In the genomic region with DNA sequence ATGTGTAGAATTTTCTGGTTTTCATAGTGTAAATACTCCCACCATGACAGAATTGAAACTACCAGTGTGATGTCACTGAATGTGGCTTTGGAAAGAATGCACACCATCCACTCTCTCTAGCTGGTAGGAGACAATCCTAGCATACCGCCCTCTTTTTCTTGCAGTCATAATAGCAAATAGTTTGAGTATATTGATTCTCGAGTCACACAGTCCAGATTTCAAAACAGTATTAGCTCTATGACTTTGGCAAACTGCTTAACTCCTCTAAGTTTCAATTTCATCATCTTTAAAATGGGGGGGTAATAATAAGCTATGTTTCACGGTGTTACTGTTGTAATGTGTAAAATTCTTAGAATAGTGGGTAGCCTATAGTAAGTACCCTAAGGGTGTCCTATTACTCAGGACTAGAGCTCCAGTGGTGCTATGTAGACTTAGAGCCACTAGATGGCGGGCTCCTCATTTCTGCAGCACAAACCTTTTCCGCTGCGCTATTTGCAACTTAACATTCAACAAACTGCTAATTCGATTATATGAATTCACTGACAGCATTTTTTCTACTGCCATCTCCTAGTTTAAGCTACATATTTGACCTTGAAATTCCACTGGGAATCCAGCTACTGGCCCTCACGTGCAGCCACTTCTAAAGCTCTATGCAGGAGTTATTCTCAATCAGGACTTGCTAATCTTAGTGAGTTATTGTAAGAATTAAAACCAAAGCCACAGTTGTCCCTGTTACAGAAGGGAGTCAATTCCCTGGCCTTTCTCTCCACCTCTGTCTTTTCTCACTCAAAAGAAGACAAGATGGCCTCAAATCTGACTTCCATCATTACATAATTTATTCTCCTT, we compare ENCODE assay signal across 9 cellular contexts. TPM values are rescaled to one million over a fixed set of nuclear protein-coding genes. Genes with fewer than 3 reads are reported as not detected.
DNase-seq lines count a peak whose midpoint lies in the region; ATAC-seq and TF ChIP-seq lines count a peak whose summit lies in the region.
"Had no signal": no experiment of that assay in that cellular context is flagged by ENCODE, and none has a peak within 500 bp of the region (broad histone marks: within the 10 kb centered on the region; RNA-seq: fewer than 3 reads in every experiment).

No MANE protein-coding gene starts in this region.

- TF ChIP-seq CTCF in GM12801 (IDR thresholded peaks at IDR 0.05; ENCODE audit: extremely low read depth, insufficient read length) (peak; percentile 65), SK-N-SH (IDR thresholded peaks at IDR 0.05) (peak; percentile 100), retinal pigment epithelial cell (conservative IDR thresholded peaks at IDR 0.05; ENCODE audit: low read depth, low read length) (peak; percentile 93)

- ATAC-seq in activated naive CD8-positive, alpha-beta T cell treated with anti-CD3 and anti-CD28 coated beads, Interleukin-2, amount 50 U/mL, for 24 hours, result peak; percentile 84
- peak; percentile 93 for ATAC-seq in left ventricle myocardium superior

- H3K4me1 ChIP-seq in SK-N-SH (ENCODE audit: control insufficient read depth in 1 of 2, insufficient read depth in 2 of 2, low read depth in 1 of 2, low read length in 1 of 2), result peaks cover 0 to 7% of the 10 kb centered on the region in 2 experiments; a peak in 2 of 4 replicates

- H3K9me3 ChIP-seq in SK-N-SH, result peaks cover 16% of the 10 kb centered on the region

- no peak overlapping the region for H3K4me3 Mint-ChIP-seq in activated naive CD8-positive, alpha-beta T cell treated with anti-CD3 and anti-CD28 coated beads, Interleukin-2, amount 50 U/mL, for 24 hours

- peak overlapping the region; percentile 53 for H2AFZ ChIP-seq in SK-N-SH (ENCODE audit: low read depth)

- H3K27me3 Mint-ChIP-seq in activated naive CD8-positive, alpha-beta T cell treated with anti-CD3 and anti-CD28 coated beads, Interleukin-2, amount 50 U/mL, for 24 hours, result peaks cover 8% of the 10 kb centered on the region

- peak overlapping the region in 1 of 2 experiments; percentile 42; a peak in 2 of 4 replicates for H3K27ac ChIP-seq in SK-N-SH (ENCODE audit: low read depth in 2 of 2, low read length in 1 of 2)

- peak; percentile 95 for TF ChIP-seq RAD21 in SK-N-SH (IDR thresholded peaks at IDR 0.05; ENCODE audit: low read length)

- peaks cover 25% of the 10 kb centered on the region for H3K4me1 Mint-ChIP-seq in activated naive CD8-positive, alpha-beta T cell treated with anti-CD3 and anti-CD28 coated beads, Interleukin-2, amount 50 U/mL, for 24 hours

- H3K79me2 ChIP-seq in SK-N-SH (ENCODE audit: insufficient read depth), result no peaks in the 10 kb centered on the region

- H3K4me3 ChIP-seq in SK-N-SH (ENCODE audit: low read depth in 2 of 2, low read length in 1 of 2) (peak overlapping the region; percentile 13 to 18; a peak in 2 of 4 replicates), retinal pigment epithelial cell (ENCODE audit: low read length) (no peak overlapping the region)

- intact Hi-C loops in left ventricle myocardium superior (cut with micrococcal nuclease), result loop anchor here (5.0 to 10.0 kb wide), 2 partner anchors 67 to 174 kb away; no protein-coding TSS in a partner anchor

- peak overlapping the region; percentile 53 for H3K4me2 ChIP-seq in SK-N-SH

- DNase-seq in HEK293T (ENCODE audit: extremely low spot score), result peak; percentile 78
- DNase-seq in NAMALWA (ENCODE audit: low spot score), result peak; percentile 87
- DNase-seq in SK-N-SH, result peak; percentile 68
- peak; percentile 64 for DNase-seq in activated naive CD8-positive, alpha-beta T cell treated with anti-CD3 and anti-CD28 coated beads, Interleukin-2, amount 50 U/mL, for 24 hours
- peak; percentile 48 for DNase-seq in left ventricle myocardium superior
- DNase-seq in retinal pigment epithelial cell (ENCODE audit: low read depth), result peak; percentile 56
- DNase-seq in cortex of kidney (lab: John Stamatoyannopoulos, UW), result no peak

- POLR2A ChIA-PET in HEK293T (lab: Yijun Ruan, JAX) (interaction anchor here (1.0 to 1.4 kb wide), 3 partner anchors 23 to 161 kb away, joined by 3 to 4 read pairs (median 3); a partner anchor contains a TSS), SK-N-SH (lab: Yijun Ruan, JAX) (no interaction called here)

- peak overlapping the region; percentile 8; the same call in 1 of the 2 replicates for H3K9ac ChIP-seq in SK-N-SH

- no peaks in the 10 kb centered on the region for H4K20me1 ChIP-seq in SK-N-SH (ENCODE audit: insufficient read depth)

- H3F3A ChIP-seq in SK-N-SH (replicated peaks; ENCODE audit: insufficient read depth), result peaks cover 6% of the 10 kb centered on the region

- TF ChIP-seq EP300 in SK-N-SH (IDR thresholded peaks at IDR 0.05; ENCODE audit: borderline replicate concordance in 1 of 2, low read depth in 1 of 2, low read length in 1 of 2), result no peak

- H3K27ac Mint-ChIP-seq in activated naive CD8-positive, alpha-beta T cell treated with anti-CD3 and anti-CD28 coated beads, Interleukin-2, amount 50 U/mL, for 24 hours, result no peak overlapping the region

- peaks cover 4% of the 10 kb centered on the region for H3K36me3 Mint-ChIP-seq in activated naive CD8-positive, alpha-beta T cell treated with anti-CD3 and anti-CD28 coated beads, Interleukin-2, amount 50 U/mL, for 24 hours (ENCODE audit: low read depth)

- 4% methylated on average over 8 of the region's 8 CpGs for WGBS in SK-N-SH (ENCODE audit: low lambda C conversion rate)

- no peaks in the 10 kb centered on the region for H3K27me3 ChIP-seq in SK-N-SH (ENCODE audit: insufficient read depth)

- H3K9me2 ChIP-seq in SK-N-SH, result no peaks in the 10 kb centered on the region

- no peaks in the 10 kb centered on the region for H3K36me3 ChIP-seq in SK-N-SH (replicated peaks in 1 of 2; ENCODE audit: control insufficient read depth in 1 of 2, insufficient read depth in 2 of 2, low read length in 1 of 2)

- CTCF ChIA-PET in HEK293T (lab: Yijun Ruan, JAX) (interaction anchor here (0.6 to 2.4 kb wide), 33 partner anchors 8 to 817 kb away, joined by 3 to 21 read pairs (median 4); a partner anchor contains a TSS), SK-N-SH (lab: Yijun Ruan, JAX) (interaction anchor here (0.6 to 5.5 kb wide), 82 partner anchors 8 to 813 kb away, joined by 3 to 125 read pairs (median 5); a partner anchor contains a TSS)

- H3K9me3 Mint-ChIP-seq in activated naive CD8-positive, alpha-beta T cell treated with anti-CD3 and anti-CD28 coated beads, Interleukin-2, amount 50 U/mL, for 24 hours, result peaks cover 16% of the 10 kb centered on the region

TF ChIP-seq in HEK293T, 16 proteins besides CTCF, POLR2A, EP300 and RAD21 (continues in another document):
- TF ChIP-seq ZNF384 (IDR thresholded peaks at IDR 0.05) (no peak), SUZ12 (IDR thresholded peaks at IDR 0.05) (no peak), ARNT (IDR thresholded peaks at IDR 0.05) (no peak), SP1 (IDR thresholded peaks at IDR 0.05) (no peak), LEF1 (IDR thresholded peaks at IDR 0.05; ENCODE audit: borderline replicate concordance) (no peak), L3MBTL2 (conservative IDR thresholded peaks at IDR 0.05) (no peak), NFRKB (IDR thresholded peaks at IDR 0.05) (no peak), FOXK2 (IDR thresholded peaks at IDR 0.05) (no peak), HDGF (IDR thresholded peaks at IDR 0.05; ENCODE audit: borderline replicate concordance) (no peak)
- TF ChIP-seq, protein P1, sequence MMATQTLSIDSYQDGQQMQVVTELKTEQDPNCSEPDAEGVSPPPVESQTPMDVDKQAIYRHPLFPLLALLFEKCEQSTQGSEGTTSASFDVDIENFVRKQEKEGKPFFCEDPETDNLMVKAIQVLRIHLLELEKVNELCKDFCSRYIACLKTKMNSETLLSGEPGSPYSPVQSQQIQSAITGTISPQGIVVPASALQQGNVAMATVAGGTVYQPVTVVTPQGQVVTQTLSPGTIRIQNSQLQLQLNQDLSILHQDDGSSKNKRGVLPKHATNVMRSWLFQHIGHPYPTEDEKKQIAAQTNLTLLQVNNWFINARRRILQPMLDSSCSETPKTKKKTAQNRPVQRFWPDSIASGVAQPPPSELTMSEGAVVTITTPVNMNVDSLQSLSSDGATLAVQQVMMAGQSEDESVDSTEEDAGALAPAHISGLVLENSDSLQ (IDR thresholded peaks at IDR 0.05), result no peak

TF ChIP-seq in SK-N-SH, 30 proteins besides CTCF, POLR2A, EP300 and RAD21:
- TF ChIP-seq POLR2AphosphoS5 (IDR thresholded peaks at IDR 0.05; ENCODE audit: low read depth, low read length) (no peak), NFIC (IDR thresholded peaks at IDR 0.05; ENCODE audit: borderline replicate concordance) (0 out of 2 replicates have a peak, but pooled peaks have one; percentile 14), SMC3 (IDR thresholded peaks at IDR 0.05; ENCODE audit: low read depth, low read length) (peak; percentile 95), FOSL2 (IDR thresholded peaks at IDR 0.05; ENCODE audit: borderline replicate concordance, low read depth) (peak; percentile 24; the same call in 1 of the 2 replicates)
TF ChIP-seq in SK-N-SH: peak in this region for 3.

RNA-seq across cellular contexts. Expression of a gene that starts 18.7 kb away (rescaled TPM):
- not detected in 2 replicates for polyA plus RNA-seq in SK-N-SH (2012; rRNA removed)
- polyA plus RNA-seq in SK-N-SH (2012; cell fraction: cytosol; rRNA removed), result not detected in 2 replicates
- not detected in 2 replicates for polyA plus RNA-seq in SK-N-SH (2012; cell fraction: nucleus; rRNA removed)
- total RNA-seq in left ventricle myocardium superior, result not detected
- total RNA-seq: urinary bladder had no signal
- polyA plus RNA-seq: urinary bladder had no signal

RNA-seq across cellular contexts. Expression of a gene that starts 22.7 kb away (rescaled TPM):
- polyA plus RNA-seq in SK-N-SH (2012; rRNA removed), result 299 and 354 TPM in 2 replicates
- polyA plus RNA-seq in SK-N-SH (2012; cell fraction: cytosol; rRNA removed), result 210 and 257 TPM in 2 replicates
- polyA plus RNA-seq in SK-N-SH (2012; cell fraction: nucleus; rRNA removed), result 826 and 869 TPM in 2 replicates
- 303 TPM for total RNA-seq in left ventricle myocardium superior

RNA-seq across cellular contexts. Expression of a gene that starts 44.2 kb away (rescaled TPM):
- 0.05 and 0.19 TPM in 2 replicates for polyA plus RNA-seq in SK-N-SH (2012; rRNA removed)
- polyA plus RNA-seq in SK-N-SH (2012; cell fraction: cytosol; rRNA removed), result 0.07 and 0.14 TPM in 2 replicates
- 0.15 and 0.36 TPM in 2 replicates for polyA plus RNA-seq in SK-N-SH (2012; cell fraction: nucleus; rRNA removed)
- 20.3 TPM for total RNA-seq in left ventricle myocardium superior

RNA-seq across cellular contexts. Expression of a gene that starts 47.6 kb away (rescaled TPM):
- 19.7 and 22.3 TPM in 2 replicates for polyA plus RNA-seq in SK-N-SH (2012; rRNA removed)
- polyA plus RNA-seq in SK-N-SH (2012; cell fraction: cytosol; rRNA removed), result 13.1 and 15.6 TPM in 2 replicates
- polyA plus RNA-seq in SK-N-SH (2012; cell fraction: nucleus; rRNA removed), result 29.2 and 44.4 TPM in 2 replicates
- 12.6 TPM for total RNA-seq in left ventricle myocardium superior

RNA-seq across cellular contexts. Expression of a gene that starts 57.3 kb away (rescaled TPM):
- not detected in 2 replicates for polyA plus RNA-seq in SK-N-SH (2012; rRNA removed)
- not detected in 2 replicates for polyA plus RNA-seq in SK-N-SH (2012; cell fraction: cytosol; rRNA removed)
- polyA plus RNA-seq in SK-N-SH (2012; cell fraction: nucleus; rRNA removed), result not detected in 2 replicates
- total RNA-seq in left ventricle myocardium superior, result not detected
- total RNA-seq: urinary bladder had no signal
- polyA plus RNA-seq: urinary bladder had no signal
